In genomic region chr20:49368596-49368995, GRCh38 we compare ENCODE assay signal across 13 cellular contexts.
A peak's percentile ranks its signal among the peaks of the same experiment; 100 is the strongest.
DNase-seq lines count a peak whose midpoint lies in the region; ATAC-seq and TF ChIP-seq lines count a peak whose summit lies in the region.
"Had no signal": no experiment of that assay in that cellular context is flagged by ENCODE, and none has a peak within 500 bp of the region (broad histone marks: within the 10 kb centered on the region; RNA-seq: fewer than 3 reads in every experiment).

No MANE protein-coding gene starts in this region.

- intact Hi-C loops in Panc1 (cut with micrococcal nuclease; ENCODE audit: unreplicated experiment): no loop called here

- no peak for DNase-seq in Panc1 (ENCODE audit: low read depth, low spot score)
- DNase-seq in stimulated activated CD4-positive, alpha-beta T cell treated with anti-CD3 and anti-CD28 coated beads, Interleukin-4, amount 100 ng/mL, for 1 hour: no peak
- no peak for DNase-seq in NCI-H1105 treated with DMSO at 0.1 percent for 48 hours (lab: John Stamatoyannopoulos, UW)
- no peak for DNase-seq in T-helper 9 cell
- DNase-seq: ACHN; CD4-positive, alpha-beta T cell; DMS153; DMS79; GF-D8; HCEC 1CT had no signal

- in situ Hi-C loops in Panc1 (cut with HindIII; ENCODE audit: low pct_unique_long_range_greater_than_20kb, low sequenced_read_pairs): no loop called here

- CTCF ChIA-PET in Panc1 (lab: Charles Lee): no interaction called here

- no peaks in the 10 kb centered on the region for H3K36me3 ChIP-seq in Panc1 (ENCODE audit: control insufficient read depth, insufficient read depth, low read length)
- peaks cover 0 to 14% of the 10 kb centered on the region in 2 donors for H3K36me3 ChIP-seq in gastroesophageal sphincter
- H3K36me3 ChIP-seq in rectal smooth muscle tissue (ENCODE audit: control insufficient read depth, insufficient read depth, low read length): no peaks in the 10 kb centered on the region

- WGBS in gastroesophageal sphincter (ENCODE audit: low coverage in 1 of 2), 2 donors: 33 to 57% methylated on average over 2 to 5 of the region's 5 CpGs

- no peak for ATAC-seq in Panc1
- ATAC-seq in gastroesophageal sphincter: no peak

- H3K27ac ChIP-seq in Panc1 (ENCODE audit: low read length) (peak overlapping the region; percentile 58; the same call in 1 of the 2 replicates), gastroesophageal sphincter (peak overlapping the region in 3 of 4 donors; percentile 44 to 48 (median 48)), rectal smooth muscle tissue (ENCODE audit: low read depth, low read length) (peak overlapping the region; percentile 21)
- H3K27ac ChIP-seq: C4-2B had no signal

- no peak for TF ChIP-seq EP300 in gastroesophageal sphincter (IDR thresholded peaks at IDR 0.05)

- POLR2A ChIA-PET in Panc1 (lab: Charles Lee): no interaction called here

- H3K4me1 ChIP-seq in Panc1 (ENCODE audit: control insufficient read depth, insufficient read depth, low read length) (peaks cover 7% of the 10 kb centered on the region), gastroesophageal sphincter (peaks cover 0 to 17% (median 0%) of the 10 kb centered on the region in 3 donors), rectal smooth muscle tissue (ENCODE audit: control insufficient read depth, insufficient read depth, low read length) (peaks cover 4% of the 10 kb centered on the region)

- BruUV-seq in Panc1 (replicated peaks; lab: Mats Ljungman, UMichigan): no TSS peak

- TF ChIP-seq POLR2A in gastroesophageal sphincter (IDR thresholded peaks at IDR 0.05): no peak

- H3K4me3 ChIP-seq in Panc1 (ENCODE audit: low read depth in 2 of 2, low read length in 2 of 2): no peak overlapping the region
- no peak overlapping the region for H3K4me3 ChIP-seq in gastroesophageal sphincter
- no peak overlapping the region for H3K4me3 ChIP-seq in rectal smooth muscle tissue (ENCODE audit: low read length)

- no peaks in the 10 kb centered on the region for H3K27me3 ChIP-seq in Panc1 (ENCODE audit: control insufficient read depth, insufficient read depth, low read length)
- no peaks in the 10 kb centered on the region for H3K27me3 ChIP-seq in gastroesophageal sphincter
- H3K27me3 ChIP-seq in rectal smooth muscle tissue (ENCODE audit: control insufficient read depth, insufficient read depth, low read length): peaks cover 3% of the 10 kb centered on the region

- no peak overlapping the region for H3K9ac ChIP-seq in rectal smooth muscle tissue (ENCODE audit: low read length)

- H3K9me3 ChIP-seq in Panc1 (ENCODE audit: control insufficient read depth, insufficient read depth, low read depth, low read length) (no peaks in the 10 kb centered on the region), gastroesophageal sphincter (no peaks in the 10 kb centered on the region)

- TF ChIP-seq CTCF in Panc1 (IDR thresholded peaks at IDR 0.05) (no peak), gastroesophageal sphincter (IDR thresholded peaks at IDR 0.05) (no peak)
